In the genomic region with DNA sequence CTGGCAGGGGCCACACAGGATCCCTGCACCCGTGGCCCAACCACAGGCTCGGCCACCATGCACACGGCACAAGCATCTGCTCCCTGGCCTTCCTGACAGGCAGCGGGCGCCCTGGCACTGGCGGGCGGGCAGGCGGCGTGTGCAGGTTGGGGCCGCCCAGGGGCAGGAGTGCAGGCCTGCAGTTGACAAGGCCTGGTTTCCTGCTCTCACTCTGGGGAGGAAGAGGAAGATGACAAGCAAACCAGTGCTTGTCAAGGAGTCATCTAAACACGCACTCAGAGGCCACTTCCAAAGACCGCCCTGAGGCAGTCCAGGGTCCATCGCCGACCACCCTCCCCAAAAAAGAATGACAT, we compare ENCODE assay signal across 22 cellular contexts.
DNase-seq lines count a peak whose midpoint lies in the region; ATAC-seq and TF ChIP-seq lines count a peak whose summit lies in the region.
"Had no signal": no experiment of that assay in that cellular context is flagged by ENCODE, and none has a peak within 500 bp of the region (broad histone marks: within the 10 kb centered on the region; RNA-seq: fewer than 3 reads in every experiment).

No MANE protein-coding gene starts in this region.

- H2BK120ac ChIP-seq in neuronal stem cell (ENCODE audit: low read depth, low read length) = no peak overlapping the region

- H3K27me3 Mint-ChIP-seq in activated naive CD8-positive, alpha-beta T cell treated with anti-CD3 and anti-CD28 coated beads, Interleukin-2, amount 50 U/mL, for 24 hours = no peaks in the 10 kb centered on the region
- H3K27me3 Mint-ChIP-seq in activated naive CD8-positive, alpha-beta T cell treated with anti-CD3 and anti-CD28 coated beads for 36 hours = no peaks in the 10 kb centered on the region

- no peak overlapping the region for H3K4me3 ChIP-seq in heart right ventricle
- no peak overlapping the region for H3K4me3 ChIP-seq in neuronal stem cell (ENCODE audit: low read length in 2 of 2)
- H3K4me3 ChIP-seq: neural progenitor cell, SJSA1, transverse colon had no signal

- H3K9me3 ChIP-seq in heart right ventricle = no peaks in the 10 kb centered on the region
- H3K9me3 ChIP-seq in neuronal stem cell (replicated peaks in 1 of 2; ENCODE audit: control insufficient read depth in 2 of 2, insufficient read depth in 1 of 2, low read depth in 1 of 2, low read length in 2 of 2) = no peaks in the 10 kb centered on the region
- H3K9me3 ChIP-seq: BE2C, SJSA1, transverse colon had no signal

- H3K4me1 Mint-ChIP-seq in activated naive CD8-positive, alpha-beta T cell treated with anti-CD3 and anti-CD28 coated beads, Interleukin-2, amount 50 U/mL, for 24 hours = no peaks in the 10 kb centered on the region
- peaks cover 4% of the 10 kb centered on the region for H3K4me1 Mint-ChIP-seq in activated naive CD8-positive, alpha-beta T cell treated with anti-CD3 and anti-CD28 coated beads for 36 hours
- H3K4me1 Mint-ChIP-seq in stimulated activated effector memory CD8-positive, alpha-beta T cell treated with anti-CD3 and anti-CD28 coated beads, Interleukin-12 subunit alpha, Interleukin-12 subunit beta, amount 100 ng/mL, for 72 hours = no peaks in the 10 kb centered on the region

- H2AK5ac ChIP-seq in neuronal stem cell (ENCODE audit: low read depth, low read length) = peak overlapping the region; percentile 91

- H3K36me3 ChIP-seq in heart right ventricle (no peaks in the 10 kb centered on the region), neuronal stem cell (replicated peaks in 1 of 2; ENCODE audit: control insufficient read depth in 2 of 2, insufficient read depth in 2 of 2, low read length in 2 of 2) (no peaks in the 10 kb centered on the region)
- H3K36me3 ChIP-seq: BE2C, neural progenitor cell, SJSA1, transverse colon had no signal

- H3K27me3 ChIP-seq in heart right ventricle = no peaks in the 10 kb centered on the region
- H3K27me3 ChIP-seq in neuronal stem cell (ENCODE audit: control insufficient read depth in 3 of 3, insufficient read depth in 3 of 3, low read depth in 1 of 3, low read length in 3 of 3) = no peaks in the 10 kb centered on the region
- H3K27me3 ChIP-seq: BE2C, foreskin keratinocyte, neural progenitor cell, SJSA1, transverse colon had no signal

- no peak overlapping the region for H2AFZ ChIP-seq in neuronal stem cell (ENCODE audit: low read length)
- H2AFZ ChIP-seq: neural progenitor cell had no signal

- no peaks in the 10 kb centered on the region for H3K36me3 Mint-ChIP-seq in activated naive CD8-positive, alpha-beta T cell treated with anti-CD3 and anti-CD28 coated beads, Interleukin-2, amount 50 U/mL, for 24 hours (ENCODE audit: low read depth)
- no peaks in the 10 kb centered on the region for H3K36me3 Mint-ChIP-seq in activated naive CD8-positive, alpha-beta T cell treated with anti-CD3 and anti-CD28 coated beads for 36 hours
- no peaks in the 10 kb centered on the region for H3K36me3 Mint-ChIP-seq in stimulated activated effector memory CD8-positive, alpha-beta T cell treated with anti-CD3 and anti-CD28 coated beads, Interleukin-12 subunit alpha, Interleukin-12 subunit beta, amount 100 ng/mL, for 72 hours
- H3K36me3 Mint-ChIP-seq: activated CD8-positive, alpha-beta memory T cell treated with anti-CD3 and anti-CD28 coated beads, Interleukin-2, amount 10 ng/mL, durations not matched to agents 7 days and 5 days; neural progenitor cell had no signal

- peak overlapping the region; percentile 43 for H3K23ac ChIP-seq in neuronal stem cell (ENCODE audit: low read depth, low read length, poor library complexity)

- TF ChIP-seq CTCF in heart right ventricle (IDR thresholded peaks at IDR 0.05) = peak in 1 of 9 donors; percentile 12

- H3K27ac ChIP-seq in heart right ventricle = peak overlapping the region; percentile 54 to 91 (median 78)
- no peak overlapping the region for H3K27ac ChIP-seq in neuronal stem cell (replicated peaks; ENCODE audit: low read length)
- H3K27ac ChIP-seq: epithelial cell of prostate, foreskin keratinocyte, neural progenitor cell, transverse colon had no signal

- H3K18ac ChIP-seq in neuronal stem cell (ENCODE audit: low read length) = peak overlapping the region; percentile 42

- H2BK15ac ChIP-seq in neuronal stem cell (ENCODE audit: low read length) = no peak overlapping the region

- H3K4me2 ChIP-seq in neuronal stem cell (ENCODE audit: insufficient read depth, low read length, poor library complexity, severe bottlenecking) = no peak overlapping the region
- H3K4me2 ChIP-seq: neural progenitor cell had no signal

- H4K91ac ChIP-seq in neuronal stem cell (ENCODE audit: low read depth, low read length, poor library complexity) = no peak overlapping the region

- H3K4me3 Mint-ChIP-seq in activated naive CD8-positive, alpha-beta T cell treated with anti-CD3 and anti-CD28 coated beads, Interleukin-2, amount 50 U/mL, for 24 hours = no peak overlapping the region
- no peak overlapping the region for H3K4me3 Mint-ChIP-seq in activated naive CD8-positive, alpha-beta T cell treated with anti-CD3 and anti-CD28 coated beads for 36 hours
- H3K4me3 Mint-ChIP-seq in stimulated activated effector memory CD8-positive, alpha-beta T cell treated with anti-CD3 and anti-CD28 coated beads, Interleukin-12 subunit alpha, Interleukin-12 subunit beta, amount 100 ng/mL, for 72 hours = no peak overlapping the region
- H3K4me3 Mint-ChIP-seq: activated CD8-positive, alpha-beta memory T cell treated with anti-CD3 and anti-CD28 coated beads, Interleukin-2, amount 10 ng/mL, durations not matched to agents 7 days and 5 days; neural progenitor cell had no signal

- peak overlapping the region; percentile 66 for H2BK5ac ChIP-seq in neuronal stem cell (ENCODE audit: low read length)

- H3K79me1 ChIP-seq in neuronal stem cell (ENCODE audit: low read depth, low read length) = no peaks in the 10 kb centered on the region

- intact Hi-C loops in heart right ventricle (cut with DNase I) = loop anchor here in 3 of 10 donors (10.0 kb wide), 2 partner anchors 111 to 121 kb away; partner anchors contain the start of gene MYEOV (in 2 of the 3)

- H3K9me3 Mint-ChIP-seq in activated naive CD8-positive, alpha-beta T cell treated with anti-CD3 and anti-CD28 coated beads, Interleukin-2, amount 50 U/mL, for 24 hours = peaks cover 4% of the 10 kb centered on the region
- H3K9me3 Mint-ChIP-seq in activated naive CD8-positive, alpha-beta T cell treated with anti-CD3 and anti-CD28 coated beads for 36 hours = peaks cover 2% of the 10 kb centered on the region
- no peaks in the 10 kb centered on the region for H3K9me3 Mint-ChIP-seq in stimulated activated effector memory CD8-positive, alpha-beta T cell treated with anti-CD3 and anti-CD28 coated beads, Interleukin-12 subunit alpha, Interleukin-12 subunit beta, amount 100 ng/mL, for 72 hours
- H3K9me3 Mint-ChIP-seq: neural progenitor cell had no signal

- DNase-seq in activated naive CD8-positive, alpha-beta T cell treated with anti-CD3 and anti-CD28 coated beads, Interleukin-2, amount 50 U/mL, for 24 hours = no peak
- no peak for DNase-seq in activated naive CD8-positive, alpha-beta T cell treated with anti-CD3 and anti-CD28 coated beads for 36 hours
- DNase-seq in heart right ventricle (no peak), neuronal stem cell (ENCODE audit: low spot score) (no peak), putamen (ENCODE audit: low spot score) (no peak)
- DNase-seq in stimulated activated effector memory CD8-positive, alpha-beta T cell treated with anti-CD3 and anti-CD28 coated beads, Interleukin-12 subunit alpha, Interleukin-12 subunit beta, amount 100 ng/mL, for 72 hours (ENCODE audit: low spot score in 2 of 2) = no peak
- DNase-seq: 8988T; activated CD4-positive, alpha-beta T cell treated with anti-CD3 and anti-CD28 coated beads for 1 hour; activated CD8-positive, alpha-beta memory T cell treated with anti-CD3 and anti-CD28 coated beads, Interleukin-2, amount 10 ng/mL, durations not matched to agents 7 days and 5 days; BE2C; foreskin keratinocyte; HCEC 1CT; NCI-H1436 treated with DMSO at 0.1 percent for 48 hours; NCI-H69; stimulated activated naive CD4-positive, alpha-beta T cell treated with Interleukin-2 at 50 U/mL for 16 hours; T-helper 9 cell; transverse colon had no signal

- H3K27ac Mint-ChIP-seq in activated naive CD8-positive, alpha-beta T cell treated with anti-CD3 and anti-CD28 coated beads, Interleukin-2, amount 50 U/mL, for 24 hours = no peak overlapping the region
- H3K27ac Mint-ChIP-seq in activated naive CD8-positive, alpha-beta T cell treated with anti-CD3 and anti-CD28 coated beads for 36 hours = no peak overlapping the region
- no peak overlapping the region for H3K27ac Mint-ChIP-seq in stimulated activated effector memory CD8-positive, alpha-beta T cell treated with anti-CD3 and anti-CD28 coated beads, Interleukin-12 subunit alpha, Interleukin-12 subunit beta, amount 100 ng/mL, for 72 hours
- H3K27ac Mint-ChIP-seq: activated CD8-positive, alpha-beta memory T cell treated with anti-CD3 and anti-CD28 coated beads, Interleukin-2, amount 10 ng/mL, durations not matched to agents 7 days and 5 days had no signal

- peak overlapping the region; percentile 50 for H3K14ac ChIP-seq in neuronal stem cell (ENCODE audit: low read length)

- peak; percentile 33 for ATAC-seq in activated naive CD8-positive, alpha-beta T cell treated with anti-CD3 and anti-CD28 coated beads, Interleukin-2, amount 50 U/mL, for 24 hours
- ATAC-seq in heart right ventricle (peak; percentile 31 to 67 (median 52)), HG02763 (IDR thresholded peaks at IDR 0.05; ENCODE audit: unreplicated experiment) (no peak), GM18502 (IDR thresholded peaks at IDR 0.05; ENCODE audit: poor library complexity, unreplicated experiment) (no peak)
- no peak for ATAC-seq in stimulated activated effector memory CD8-positive, alpha-beta T cell treated with anti-CD3 and anti-CD28 coated beads, Interleukin-12 subunit alpha, Interleukin-12 subunit beta, amount 100 ng/mL, for 72 hours
- ATAC-seq: activated CD8-positive, alpha-beta memory T cell treated with anti-CD3 and anti-CD28 coated beads, Interleukin-2, amount 10 ng/mL, durations not matched to agents 7 days and 5 days; foreskin keratinocyte had no signal

- WGBS in heart right ventricle, 2 donors = 68 to 78% methylated on average over 14 of the region's 14 CpGs
- no CpG with 5 or more reads among the region's 14 CpGs for WGBS in neuronal stem cell (ENCODE audit: extremely low coverage in 2 of 2, insufficient read length in 2 of 2, insufficient replicate concordance in 1 of 2), 2 donors

- no peak overlapping the region for H2BK12ac ChIP-seq in neuronal stem cell (ENCODE audit: low read length)

- H3K9ac ChIP-seq in neuronal stem cell (ENCODE audit: low read depth, low read length, poor library complexity) = peak overlapping the region; percentile 13
- H3K9ac ChIP-seq: neural progenitor cell had no signal

- H3K4ac ChIP-seq in neuronal stem cell (ENCODE audit: low read length) = peak overlapping the region; percentile 40

- H3K4me1 ChIP-seq in heart right ventricle (peaks cover 27 to 64% (median 41%) of the 10 kb centered on the region in 9 donors), neuronal stem cell (ENCODE audit: control insufficient read depth in 2 of 2, insufficient read depth in 1 of 2, low read depth in 1 of 2, low read length in 2 of 2) (peaks cover 2 to 8% of the 10 kb centered on the region in 2 donors)
- H3K4me1 ChIP-seq: BE2C had no signal

- no peak overlapping the region for H4K8ac ChIP-seq in neuronal stem cell (ENCODE audit: low read depth, low read length)

Comparison
In these comparisons a context has a peak if more than half of its experiments do, and no peak if none do; other contexts are left out.
1. ATAC-seq: peak in activated naive CD8-positive, alpha-beta T cell treated with anti-CD3 and anti-CD28 coated beads, Interleukin-2, amount 50 U/mL, for 24 hours (single experiment) and heart right ventricle (8 of 8); none in stimulated activated effector memory CD8-positive, alpha-beta T cell treated with anti-CD3 and anti-CD28 coated beads, Interleukin-12 subunit alpha, Interleukin-12 subunit beta, amount 100 ng/mL, for 72 hours (single experiment), HG02763 (single experiment) and GM18502 (single experiment).